ENCODE assay signal across 8 cellular contexts in the genomic region with DNA sequence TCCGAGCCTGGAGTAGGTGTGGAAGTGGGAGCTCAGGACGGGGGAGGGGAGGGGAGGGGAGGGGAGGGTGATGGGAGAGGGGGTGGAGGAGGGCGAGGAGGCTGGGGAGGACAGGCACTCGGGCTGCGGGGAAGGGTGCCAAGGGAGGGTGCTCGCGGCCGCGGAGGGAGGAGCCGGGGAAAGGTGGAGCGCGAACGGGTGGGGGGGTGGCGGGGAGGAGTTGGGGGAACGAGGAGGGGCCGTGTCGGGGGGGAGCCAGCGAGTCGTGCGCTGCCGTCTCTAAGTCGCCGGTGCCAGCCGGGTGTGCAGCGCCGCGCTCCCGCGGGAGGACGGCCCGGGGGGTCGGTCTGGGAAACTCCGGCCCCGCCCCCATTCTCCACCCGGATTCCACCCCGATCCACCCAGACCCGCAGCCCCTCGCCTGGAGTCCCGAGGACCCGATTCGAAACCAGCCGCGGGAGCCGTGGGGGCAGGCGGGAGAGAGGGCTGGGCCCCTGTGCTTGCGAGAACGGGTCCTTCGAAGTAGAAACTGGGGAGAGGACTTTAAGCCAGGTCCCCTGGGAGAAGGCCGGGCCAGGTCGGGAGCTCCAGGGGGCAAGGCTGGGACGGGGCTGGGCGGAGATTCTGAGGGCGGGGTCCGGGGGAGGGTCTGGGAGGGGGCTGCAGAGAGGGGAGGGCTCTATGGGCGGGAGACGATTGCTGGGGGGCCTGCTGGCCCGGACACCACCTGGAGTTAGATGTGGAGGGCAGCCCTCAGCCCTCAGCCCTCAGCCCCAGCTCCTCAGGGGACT. TPM values are rescaled to one million over a fixed set of nuclear protein-coding genes. Genes with fewer than 3 reads are reported as not detected.
DNase-seq lines count a peak whose midpoint lies in the region; TF ChIP-seq lines count a peak whose summit lies in the region.

A gene with protein sequence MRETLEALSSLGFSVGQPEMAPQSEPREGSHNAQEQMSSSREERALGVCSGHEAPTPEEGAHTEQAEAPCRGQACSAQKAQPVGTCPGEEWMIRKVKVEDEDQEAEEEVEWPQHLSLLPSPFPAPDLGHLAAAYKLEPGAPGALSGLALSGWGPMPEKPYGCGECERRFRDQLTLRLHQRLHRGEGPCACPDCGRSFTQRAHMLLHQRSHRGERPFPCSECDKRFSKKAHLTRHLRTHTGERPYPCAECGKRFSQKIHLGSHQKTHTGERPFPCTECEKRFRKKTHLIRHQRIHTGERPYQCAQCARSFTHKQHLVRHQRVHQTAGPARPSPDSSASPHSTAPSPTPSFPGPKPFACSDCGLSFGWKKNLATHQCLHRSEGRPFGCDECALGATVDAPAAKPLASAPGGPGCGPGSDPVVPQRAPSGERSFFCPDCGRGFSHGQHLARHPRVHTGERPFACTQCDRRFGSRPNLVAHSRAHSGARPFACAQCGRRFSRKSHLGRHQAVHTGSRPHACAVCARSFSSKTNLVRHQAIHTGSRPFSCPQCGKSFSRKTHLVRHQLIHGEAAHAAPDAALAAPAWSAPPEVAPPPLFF (minus strand): TSS at position 143 of the 791 bp plus-strand sequence. CDS start 2,556 bp downstream, outside the sequence.

- H3K27ac ChIP-seq in BLaER1 (peak within 1 kb of the TSS; percentile 79), subcutaneous abdominal adipose tissue (ENCODE audit: low read depth, low read length) (no peak within 1 kb of the TSS)

- H3K9ac ChIP-seq in BLaER1 (peak within 1 kb of the TSS; percentile 79), endocrine pancreas (ENCODE audit: control insufficient read depth, insufficient read depth, low read length) (peak within 1 kb of the TSS; percentile 63), subcutaneous abdominal adipose tissue (ENCODE audit: low read length in 5 of 5) (peak within 1 kb of the TSS in 3 of 5 donors; percentile 17 to 45 (median 41))

- peak; percentile 8 for DNase-seq in LNCaP clone FGC (ENCODE audit: low read depth)
- peak; percentile 51 to 53 for DNase-seq in activated CD4-positive, alpha-beta T cell treated with anti-CD3 and anti-CD28 coated beads for 4 hours
- DNase-seq in GM03348 (ENCODE audit: low spot score) = no peak
- no peak for DNase-seq in GM13976 (ENCODE audit: low spot score)

- TF ChIP-seq CTCF in LNCaP clone FGC (IDR thresholded peaks at IDR 0.05; ENCODE audit: control insufficient read depth, extremely low read depth, insufficient read depth) = no peak
- TF ChIP-seq CTCF in GM13976 (IDR thresholded peaks at IDR 0.05; ENCODE audit: borderline replicate concordance, control extremely low read depth, extremely low read depth, insufficient read depth, missing control alignments) = no peak

- peak within 1 kb of the TSS; percentile 90 for H3K4me2 ChIP-seq in BLaER1

- peaks cover 20% of the 10 kb centered on the region for H3K36me3 ChIP-seq in BLaER1
- H3K36me3 ChIP-seq in endocrine pancreas (ENCODE audit: control insufficient read depth, insufficient read depth, low read length) = no peaks in the 10 kb centered on the region
- peaks cover 0 to 8% (median 7%) of the 10 kb centered on the region in 5 donors for H3K36me3 ChIP-seq in subcutaneous abdominal adipose tissue (ENCODE audit: control insufficient read depth in 5 of 5, insufficient read depth in 5 of 5, low read length in 5 of 5)

- H3K9me3 ChIP-seq in BLaER1 (no peaks in the 10 kb centered on the region), endocrine pancreas (ENCODE audit: control insufficient read depth, low read length) (no peaks in the 10 kb centered on the region), mononuclear cell (ENCODE audit: low read depth, low read length) (no peaks in the 10 kb centered on the region), subcutaneous abdominal adipose tissue (ENCODE audit: control insufficient read depth in 5 of 5, low read length in 5 of 5) (no peaks in the 10 kb centered on the region)

- H3K27me3 ChIP-seq in BLaER1 (no peaks in the 10 kb centered on the region), endocrine pancreas (ENCODE audit: control insufficient read depth, insufficient read depth, low read length) (no peaks in the 10 kb centered on the region), mononuclear cell (ENCODE audit: insufficient read depth, low read length) (no peaks in the 10 kb centered on the region), subcutaneous abdominal adipose tissue (ENCODE audit: control insufficient read depth in 5 of 5, insufficient read depth in 4 of 5, low read length in 5 of 5) (no peaks in the 10 kb centered on the region)

- H3K4me1 ChIP-seq in BLaER1 (peaks cover 58% of the 10 kb centered on the region), endocrine pancreas (ENCODE audit: control insufficient read depth, insufficient read depth, low read length) (no peaks in the 10 kb centered on the region), mononuclear cell (ENCODE audit: insufficient read depth, low read length) (peaks cover 36% of the 10 kb centered on the region), subcutaneous abdominal adipose tissue (ENCODE audit: control insufficient read depth in 5 of 5, insufficient read depth in 5 of 5, low read length in 5 of 5) (peaks cover 2 to 49% (median 43%) of the 10 kb centered on the region in 5 donors)

- in situ Hi-C loops in GM13976 (cut with MboI; ENCODE audit: low sequenced_read_pairs, unreplicated experiment) = no loop called here

- peaks cover 20% of the 10 kb centered on the region for H4K20me1 ChIP-seq in BLaER1

- H3K4me3 ChIP-seq in BLaER1 (peak within 1 kb of the TSS; percentile 77), LNCaP clone FGC (ENCODE audit: low read depth, low read length) (peak within 1 kb of the TSS; percentile 80), endocrine pancreas (ENCODE audit: control insufficient read depth, insufficient read depth, low read length) (no peak within 1 kb of the TSS), mononuclear cell (ENCODE audit: low read length) (peak within 1 kb of the TSS; percentile 52), subcutaneous abdominal adipose tissue (ENCODE audit: low read depth in 1 of 5, low read length in 5 of 5) (peak within 1 kb of the TSS in 4 of 5 donors; percentile 59 to 71 (median 60))

RNA-seq across cellular contexts. Expression of the gene that starts here (rescaled TPM):
- total RNA-seq in mononuclear cell = 6.8 TPM

Comparison
In these comparisons a context has a peak if more than half of its experiments do, and no peak if none do; other contexts are left out.
1. DNase-seq: peak in LNCaP clone FGC (single experiment) and activated CD4-positive, alpha-beta T cell treated with anti-CD3 and anti-CD28 coated beads for 4 hours (2 of 2); none in GM03348 (single experiment) and GM13976 (single experiment).
2. Peak in every context shown above with its lines, with median percentiles within 50 percentile points of each other: H3K9ac ChIP-seq.